19 cellular contexts compared by ENCODE assay signal in the genomic region with DNA sequence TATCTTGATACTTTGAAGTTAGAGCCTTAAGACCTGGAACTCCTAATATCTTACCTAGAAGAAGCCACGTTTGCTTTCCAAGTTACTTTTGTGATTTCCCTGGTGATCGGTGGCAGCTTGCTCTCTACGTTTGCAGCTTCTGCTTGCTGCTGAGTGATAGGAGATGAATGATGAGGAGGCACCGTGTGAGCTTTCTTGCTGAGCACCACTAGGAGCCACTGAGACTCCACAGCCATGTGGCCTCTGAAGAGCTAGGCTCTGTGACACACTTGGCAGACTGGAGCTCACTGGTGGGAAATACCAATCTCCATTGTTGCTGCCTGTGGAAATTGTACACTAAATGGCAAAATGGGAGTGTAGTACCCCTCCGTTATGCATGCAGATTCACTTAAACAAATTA.
"Had no signal": no experiment of that assay in that cellular context is flagged by ENCODE, and none has a peak within 500 bp of the region (broad histone marks: within the 10 kb centered on the region; RNA-seq: fewer than 3 reads in every experiment).

No MANE protein-coding gene starts in this region.

- H3K36me3 ChIP-seq: gastroesophageal sphincter, suprapubic skin had no signal

- H3K4me1 ChIP-seq: gastroesophageal sphincter, suprapubic skin had no signal

- DNase-seq: activated CD4-positive, alpha-beta T cell treated with anti-CD3 and anti-CD28 coated beads, Interleukin-2, amount 10 ng/mL, durations not matched to agents 7 days and 5 days; activated CD4-positive, CD25-positive, alpha-beta regulatory T cell; activated CD8-positive, alpha-beta memory T cell treated with anti-CD3 and anti-CD28 coated beads for 24 hours; activated naive CD4-positive, alpha-beta T cell treated with anti-CD3 and anti-CD28 coated beads for 36 hours; caudate nucleus; effector memory CD4-positive, alpha-beta T cell; left colon; mammary epithelial cell; stimulated activated CD4-positive, alpha-beta T cell treated with anti-CD3 and anti-CD28 coated beads, Interleukin-2, amount 100 ng/mL, for 48 hours; stimulated activated naive CD8-positive, alpha-beta T cell treated with anti-CD3 and anti-CD28 coated beads, Interleukin-15, Interleukin-2, amounts not matched to agents 100 U/mL and 50 U/mL, for 24 hours; T-helper 17 cell had no signal

- ATAC-seq: activated T-helper 17 cell treated with anti-CD3 and anti-CD28 coated beads, Interleukin-2, amount 50 U/mL, for 72 hours; gastroesophageal sphincter; left colon; natural killer cell treated with Interleukin-12 subunit alpha and Interleukin-12 subunit beta and Interleukin-15 and Interleukin-18, amount 100 ng/mL, for 72 hours; stimulated activated naive CD8-positive, alpha-beta T cell treated with anti-CD3 and anti-CD28 coated beads, Interleukin-15, Interleukin-2, amounts not matched to agents 100 U/mL and 50 U/mL, for 24 hours; T-helper 17 cell had no signal

- FAIRE-seq: TTC549 had no signal

- H3K9me3 ChIP-seq: gastroesophageal sphincter, suprapubic skin had no signal

- H3K27ac ChIP-seq: coronary artery, epithelial cell of prostate, gastroesophageal sphincter, hepatocyte, suprapubic skin had no signal

- H2AFZ ChIP-seq: hepatocyte had no signal

- H3K79me2 ChIP-seq: hepatocyte had no signal

- H3K4me3 ChIP-seq: coronary artery, gastroesophageal sphincter, hepatocyte, suprapubic skin had no signal

- H3K4me2 ChIP-seq: hepatocyte had no signal

- H3K27me3 ChIP-seq: gastroesophageal sphincter, hepatocyte, suprapubic skin had no signal
